Comparison of ENCODE assay signal across 7 cellular contexts in genomic region chr5:82312373-82312856, GRCh38. TPM values are rescaled to one million over a fixed set of nuclear protein-coding genes. Genes with fewer than 3 reads are reported as not detected.
DNase-seq lines count a peak whose midpoint lies in the region; ATAC-seq and TF ChIP-seq lines count a peak whose summit lies in the region.

No MANE protein-coding gene starts in this region.

- TF ChIP-seq CTCF in brain microvascular endothelial cell (IDR thresholded peaks at IDR 0.05; ENCODE audit: low read depth, low read length, missing control alignments), result peak; percentile 98

- no peaks in the 10 kb centered on the region for H3K27me3 ChIP-seq in brain microvascular endothelial cell (replicated peaks)

- no peak overlapping the region for H3K4me3 ChIP-seq in brain microvascular endothelial cell (ENCODE audit: low read depth, low read length)

- no peak for ATAC-seq in HG02970 (IDR thresholded peaks at IDR 0.05; ENCODE audit: low FRiP score, unreplicated experiment)

- H3K27ac ChIP-seq in KOPT-K1 (ENCODE audit: low read depth, low read length, poor library complexity, severe bottlenecking), result peak overlapping the region; percentile 99
- H3K27ac ChIP-seq in brain microvascular endothelial cell, result peak overlapping the region; percentile 18

- H3K9me3 ChIP-seq in KOPT-K1 (ENCODE audit: insufficient read depth, low read length, poor library complexity, severe bottlenecking), result peaks cover 8% of the 10 kb centered on the region

- in situ Hi-C loops in brain microvascular endothelial cell (cut with HindIII; ENCODE audit: low pct_ligation_motif_present, low sequenced_read_pairs), result no loop called here

- H3K36me3 ChIP-seq in KOPT-K1 (ENCODE audit: insufficient read depth, low read length) (no peaks in the 10 kb centered on the region), brain microvascular endothelial cell (replicated peaks) (no peaks in the 10 kb centered on the region)

- DNase-seq in GM03348 (ENCODE audit: low spot score), result peak; percentile 80
- peak; percentile 73 for DNase-seq in RPMI7951 (ENCODE audit: low read depth)
- DNase-seq in brain microvascular endothelial cell, result peak; percentile 79
- peak; percentile 88 for DNase-seq in inferior parietal cortex (ENCODE audit: extremely low spot score)
- peak; percentile 2 for DNase-seq in stimulated activated CD4-positive, alpha-beta T cell treated with anti-CD3 and anti-CD28 coated beads, Interleukin-2, amount 100 ng/mL, for 4 hours (ENCODE audit: low read depth)

RNA-seq across cellular contexts. Expression of gene RPS23, which starts 34.3 kb away (rescaled TPM):
- total RNA-seq in RPMI7951 (2014; rRNA removed; shearing (Covaris generic)), result 3,875 and 4,006 TPM in 2 replicates

Comparison
In these comparisons a context has a peak if more than half of its experiments do, and no peak if none do; other contexts are left out.
1. DNase-seq: peak in every context shown above with its lines; median percentile 88 in inferior parietal cortex; 80 in GM03348; 79 in brain microvascular endothelial cell; 73 in RPMI7951; 2 in stimulated activated CD4-positive, alpha-beta T cell treated with anti-CD3 and anti-CD28 coated beads, Interleukin-2, amount 100 ng/mL, for 4 hours.